Comparison of ENCODE assay signal across 8 cellular contexts in genomic region chr3:19945405-19946290, GRCh38. TPM values are rescaled to one million over a fixed set of nuclear protein-coding genes. Genes with fewer than 3 reads are reported as not detected.
DNase-seq lines count a peak whose midpoint lies in the region; ATAC-seq, FAIRE-seq and TF ChIP-seq lines count a peak whose summit lies in the region.

No MANE protein-coding gene starts in this region.

- FAIRE-seq in A549 (lab: Jason Lieb, UNC): no peak
- no peak for FAIRE-seq in H54 (lab: Jason Lieb, UNC)

- ATAC-seq in A549: no peak
- ATAC-seq in lower lobe of right lung: no peak
- ATAC-seq in upper lobe of left lung (ENCODE audit: low FRiP score in 2 of 2): no peak

- peaks cover 34% of the 10 kb centered on the region; the same call in 2 of the 3 replicates for H3K4me1 ChIP-seq in A549
- H3K4me1 ChIP-seq in HUES6 (ENCODE audit: control insufficient read depth, insufficient read depth, low read length): peaks cover 17% of the 10 kb centered on the region
- H3K4me1 ChIP-seq in lower lobe of right lung: peaks cover 34% of the 10 kb centered on the region
- peaks cover 22 to 32% (median 23%) of the 10 kb centered on the region in 4 donors for H3K4me1 ChIP-seq in upper lobe of left lung

- 10% methylated on average over 18 of the region's 18 CpGs for WGBS in A549 (ENCODE audit: missing lambda C conversion rate)
- 90 to 91% methylated on average over 18 of the region's 18 CpGs for WGBS in upper lobe of left lung, 2 donors

- DNase-seq in A549 (ENCODE audit: low read depth in 1 of 2, low spot score in 1 of 2) (peak in 1 of 2 experiments; percentile 16), amniotic epithelial cell (ENCODE audit: low read depth) (peak; percentile 36), lower lobe of right lung (no peak), upper lobe of left lung (no peak), NCI-H2196 treated with DMSO at 0.1 percent for 48 hours (lab: John Stamatoyannopoulos, UW; ENCODE audit: unreplicated experiment) (no peak), H54 (ENCODE audit: insufficient read length, low spot score) (no peak), germinal center (ENCODE audit: low spot score) (no peak)

- no peak for TF ChIP-seq EP300 in A549 (IDR thresholded peaks at IDR 0.05)
- TF ChIP-seq EP300 in upper lobe of left lung (IDR thresholded peaks at IDR 0.05): no peak

- peak overlapping the region; percentile 96 for H3K4me2 ChIP-seq in A549

- H3K9me3 ChIP-seq in A549 (no peaks in the 10 kb centered on the region), HUES6 (ENCODE audit: control insufficient read depth, insufficient read depth, low read depth, low read length) (peaks cover 8% of the 10 kb centered on the region; the same call in 1 of the 2 replicates), lower lobe of right lung (no peaks in the 10 kb centered on the region), upper lobe of left lung (no peaks in the 10 kb centered on the region)

- H3K36me3 ChIP-seq in HUES6 (ENCODE audit: control insufficient read depth, insufficient read depth, low read length): peaks cover 6% of the 10 kb centered on the region; the same call in 1 of the 2 replicates
- no peaks in the 10 kb centered on the region for H3K36me3 ChIP-seq in lower lobe of right lung
- H3K36me3 ChIP-seq in upper lobe of left lung: peaks cover 0 to 2% (median 0%) of the 10 kb centered on the region in 4 donors

- no peak for TF ChIP-seq POLR2A in A549 (IDR thresholded peaks at IDR 0.05; ENCODE audit: low read length)
- TF ChIP-seq POLR2A in upper lobe of left lung (IDR thresholded peaks at IDR 0.05): no peak
- TF ChIP-seq POLR2A in H54 (IDR thresholded peaks at IDR 0.05; ENCODE audit: low read depth, low read length): no peak

- POLR2A ChIA-PET in A549 (lab: Yijun Ruan, JAX): interaction anchor here (0.6 to 1.5 kb wide), 4 partner anchors 8 to 59 kb away, joined by 3 to 5 read pairs (median 4); no protein-coding TSS in a partner anchor

- CTCF ChIA-PET in A549 (lab: Yijun Ruan, JAX): interaction anchor here (1.4 to 1.7 kb wide), 2 partner anchors 78 to 95 kb away, joined by 3 read pairs; partner anchors contain the start of gene KAT2B

- H3K27me3 ChIP-seq in HUES6 (ENCODE audit: control insufficient read depth, insufficient read depth, low read length) (no peaks in the 10 kb centered on the region), lower lobe of right lung (ENCODE audit: low read depth) (no peaks in the 10 kb centered on the region), upper lobe of left lung (no peaks in the 10 kb centered on the region)

- peak overlapping the region; percentile 92 to 97 for H3K27ac ChIP-seq in A549
- peak overlapping the region; percentile 88 for H3K27ac ChIP-seq in HUES6 (ENCODE audit: low read depth, low read length)
- H3K27ac ChIP-seq in lower lobe of right lung: peak overlapping the region; percentile 98
- peak overlapping the region; percentile 99 to 100 (median 100) for H3K27ac ChIP-seq in upper lobe of left lung

- peak overlapping the region; percentile 93 for H3K9ac ChIP-seq in HUES6 (ENCODE audit: low read length)

- H3K4me3 ChIP-seq in A549: peak overlapping the region; percentile 96
- H3K4me3 ChIP-seq in HUES6 (ENCODE audit: low read depth, low read length): peak overlapping the region; percentile 86
- H3K4me3 ChIP-seq in lower lobe of right lung: peak overlapping the region; percentile 95
- peak overlapping the region in 3 of 4 donors; percentile 74 to 98 (median 93) for H3K4me3 ChIP-seq in upper lobe of left lung

- intact Hi-C loops in lower lobe of right lung (cut with DNase I): no loop called here

- TF ChIP-seq CTCF in A549 (IDR thresholded peaks at IDR 0.05) (no peak), lower lobe of right lung (IDR thresholded peaks at IDR 0.05) (no peak), upper lobe of left lung (IDR thresholded peaks at IDR 0.05) (no peak)

- no peak; a peak in 1 of 5 replicates for TF ChIP-seq RAD21 in A549 (conservative IDR thresholded peaks at IDR 0.05 in 1 of 2, IDR thresholded peaks at IDR 0.05 in 1 of 2)

TF ChIP-seq in A549, 52 proteins besides CTCF, POLR2A, EP300 and RAD21:
- TF ChIP-seq GATA3 (IDR thresholded peaks at IDR 0.05; ENCODE audit: borderline replicate concordance) (no peak), POLR2AphosphoS2 (conservative IDR thresholded peaks at IDR 0.05; ENCODE audit: low read length) (no peak), HDAC2 (IDR thresholded peaks at IDR 0.05) (no peak), JUNB (IDR thresholded peaks at IDR 0.05) (0 out of 2 replicates have a peak, but pooled peaks have one; percentile 9), CEBPB (IDR thresholded peaks at IDR 0.05) (peak; percentile 65 to 80), ZSCAN20 (CRISPR knock-in tag; IDR thresholded peaks at IDR 0.05) (no peak), MAFK (IDR thresholded peaks at IDR 0.05; ENCODE audit: partially characterized antibody) (peak; percentile 28)

RNA-seq across cellular contexts. Expression of gene RAB5A, which starts 1.2 kb away (rescaled TPM):
- polyA plus RNA-seq in A549 (2011; rRNA removed) (51.5 and 66.6 TPM in 2 replicates), A549 (2017; fragmentation: RNase III; extraction: RNeasy Plus Mini Kit Qiagen cat#74134 plus additional on column Dnase treatment) (41.2 to 43.9 TPM (median 43.2 TPM) in 3 replicates)
- polyA plus RNA-seq in A549 (2012; cell fraction: cytosol; rRNA removed): 15.3 and 16.9 TPM in 2 replicates
- polyA plus RNA-seq in A549 (2012; cell fraction: nucleus; rRNA removed): 6.9 and 7.7 TPM in 2 replicates
- 13.4 and 14.3 TPM in 2 replicates for polyA minus RNA-seq in A549 (2011; rRNA and poly(A)+ RNA removed)
- total RNA-seq in lower lobe of right lung (68.9 TPM), upper lobe of left lung (100 to 1,000 TPM in 1 of 6 donors, 10 to 100 TPM in 5; 45.9 to 114 (median 70.8) TPM)

RNA-seq across cellular contexts. Expression of gene EFHB, which starts 11.6 kb away (rescaled TPM):
- polyA plus RNA-seq in A549 (2011; rRNA removed) (1.9 and 2.1 TPM in 2 replicates), A549 (2017; fragmentation: RNase III; extraction: RNeasy Plus Mini Kit Qiagen cat#74134 plus additional on column Dnase treatment) (2.1 to 2.8 TPM (median 2.7 TPM) in 3 replicates)
- 0.52 and 0.67 TPM in 2 replicates for polyA plus RNA-seq in A549 (2012; cell fraction: cytosol; rRNA removed)
- polyA plus RNA-seq in A549 (2012; cell fraction: nucleus; rRNA removed): 0.29 and 0.92 TPM in 2 replicates
- polyA minus RNA-seq in A549 (2011; rRNA and poly(A)+ RNA removed): 1.4 and 1.7 TPM in 2 replicates
- total RNA-seq in lower lobe of right lung (5.6 TPM), upper lobe of left lung (10 to 100 TPM in 2 of 6 donors, 1 to 10 TPM in 2, under 1 TPM in 2; 0.17 to 15.7 (median 2.9) TPM)
